24 cellular contexts compared by ENCODE assay signal in the genomic region with DNA sequence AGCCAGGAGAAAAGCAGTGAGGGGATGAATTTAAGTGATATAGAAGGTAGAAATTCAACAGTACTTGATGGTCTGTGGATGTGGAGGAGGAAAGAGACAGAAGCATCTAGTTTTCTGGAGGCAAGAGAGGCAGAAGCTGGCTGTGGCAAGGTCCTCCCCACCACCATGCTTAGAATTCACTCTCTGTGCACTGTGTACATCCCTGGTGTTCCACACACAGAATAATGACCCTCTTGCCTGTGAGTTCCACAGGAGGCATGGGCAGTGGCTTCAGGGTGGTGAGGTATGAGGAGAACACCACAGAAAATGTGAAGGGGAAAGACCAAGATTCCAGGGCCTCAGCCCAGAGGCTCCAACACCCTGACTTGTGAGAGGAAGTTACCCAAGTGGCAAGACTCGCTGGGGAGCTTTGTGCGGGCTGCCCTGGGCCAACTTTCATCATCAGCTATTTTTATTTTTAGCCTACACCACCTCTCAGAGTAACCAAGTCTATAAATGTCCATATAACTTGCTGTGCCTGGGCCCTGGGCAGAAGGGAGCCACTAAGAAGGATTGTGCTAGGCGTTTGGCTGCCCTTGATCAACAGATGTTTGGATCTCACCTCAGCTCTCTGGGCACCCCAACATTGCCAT. TPM values are rescaled to one million over a fixed set of nuclear protein-coding genes. Genes with fewer than 3 reads are reported as not detected.
A peak's percentile ranks its signal among the peaks of the same experiment; 100 is the strongest.
DNase-seq lines count a peak whose midpoint lies in the region; ATAC-seq and TF ChIP-seq lines count a peak whose summit lies in the region.
"Had no signal": no experiment of that assay in that cellular context is flagged by ENCODE, and none has a peak within 500 bp of the region (broad histone marks: within the 10 kb centered on the region; RNA-seq: fewer than 3 reads in every experiment).

No MANE protein-coding gene starts in this region.

- peak overlapping the region; percentile 43; the same call in 1 of the 2 replicates for H2AFZ ChIP-seq in MM.1S (ENCODE audit: low read length)

- no peaks in the 10 kb centered on the region for H4K20me1 ChIP-seq in MM.1S (ENCODE audit: insufficient read depth, low read length)

- no peak overlapping the region for H3K4me3 Mint-ChIP-seq in naive thymus-derived CD4-positive, alpha-beta T cell
- no peak overlapping the region for H3K4me3 Mint-ChIP-seq in endothelial cell (ENCODE audit: unreplicated experiment)
- H3K4me3 Mint-ChIP-seq: activated T-cell treated with anti-CD3 and anti-CD28 coated beads, Interleukin-2, amount 50 U/mL, for 4 hours; CD4-positive, alpha-beta memory T cell; H9; neural crest cell had no signal

- CTCF ChIA-PET in naive thymus-derived CD4-positive, alpha-beta T cell (lab: Charles Lee) = no interaction called here

- no peak overlapping the region for H3K27ac Mint-ChIP-seq in naive thymus-derived CD4-positive, alpha-beta T cell
- H3K27ac Mint-ChIP-seq in endothelial cell (ENCODE audit: unreplicated experiment) = no peak overlapping the region
- H3K27ac Mint-ChIP-seq: CD4-positive, alpha-beta memory T cell; H9 had no signal

- H3K79me2 ChIP-seq in MM.1S (ENCODE audit: low read length) = no peaks in the 10 kb centered on the region

- intact Hi-C loops in naive thymus-derived CD4-positive, alpha-beta T cell (cut with micrococcal nuclease) = no loop called here

- peaks cover 0 to 2% (median 0%) of the 10 kb centered on the region in 5 donors for H3K36me3 Mint-ChIP-seq in naive thymus-derived CD4-positive, alpha-beta T cell
- H3K36me3 Mint-ChIP-seq in endothelial cell (ENCODE audit: low read depth, unreplicated experiment) = no peaks in the 10 kb centered on the region
- H3K36me3 Mint-ChIP-seq: CD4-positive, alpha-beta memory T cell had no signal

- peaks cover 8% of the 10 kb centered on the region for H3K4me1 ChIP-seq in MM.1S (ENCODE audit: low read length)
- H3K4me1 ChIP-seq in naive thymus-derived CD4-positive, alpha-beta T cell (ENCODE audit: control insufficient read depth in 2 of 2, insufficient read depth in 2 of 2, low read length in 2 of 2) = no peaks in the 10 kb centered on the region
- H3K4me1 ChIP-seq: Peyer's patch, psoas muscle, tibial nerve had no signal

- H3K9me3 ChIP-seq in MM.1S (replicated peaks; ENCODE audit: insufficient read depth, low read length) = no peaks in the 10 kb centered on the region
- H3K9me3 ChIP-seq in naive thymus-derived CD4-positive, alpha-beta T cell (ENCODE audit: control insufficient read depth in 2 of 3, low read length in 3 of 3) = no peaks in the 10 kb centered on the region
- H3K9me3 ChIP-seq: Peyer's patch, psoas muscle, tibial nerve had no signal

- H3K4me3 ChIP-seq in MM.1S (ENCODE audit: low read length) = no peak overlapping the region
- H3K4me3 ChIP-seq in naive thymus-derived CD4-positive, alpha-beta T cell (ENCODE audit: low read length) = no peak overlapping the region
- H3K4me3 ChIP-seq: Peyer's patch, psoas muscle, tibial nerve had no signal

- no peaks in the 10 kb centered on the region for H3K27me3 Mint-ChIP-seq in naive thymus-derived CD4-positive, alpha-beta T cell
- H3K27me3 Mint-ChIP-seq in endothelial cell (ENCODE audit: unreplicated experiment) = no peaks in the 10 kb centered on the region
- H3K27me3 Mint-ChIP-seq: CD4-positive, alpha-beta memory T cell had no signal

- H3K9me3 Mint-ChIP-seq in naive thymus-derived CD4-positive, alpha-beta T cell = peaks cover 0 to 2% (median 0%) of the 10 kb centered on the region in 11 donors
- no peaks in the 10 kb centered on the region for H3K9me3 Mint-ChIP-seq in endothelial cell (ENCODE audit: unreplicated experiment)
- H3K9me3 Mint-ChIP-seq: activated T-cell treated with anti-CD3 and anti-CD28 coated beads, Interleukin-2, amount 50 U/mL, for 4 hours had no signal

- H3F3A ChIP-seq in MM.1S (ENCODE audit: insufficient read depth, low read length) = no peaks in the 10 kb centered on the region

- POLR2A ChIA-PET in naive thymus-derived CD4-positive, alpha-beta T cell (lab: Charles Lee) = no interaction called here

- H3K4me2 ChIP-seq in MM.1S (ENCODE audit: low read depth, low read length) = peak overlapping the region; percentile 42

- TF ChIP-seq CTCF in MM.1S (IDR thresholded peaks at IDR 0.05; ENCODE audit: low read length) (no peak), endothelial cell (IDR thresholded peaks at IDR 0.05; ENCODE audit: unreplicated experiment) (no peak)

- peak overlapping the region; percentile 55; the same call in 1 of the 2 replicates for H3K27ac ChIP-seq in MM.1S (ENCODE audit: low read length)
- H3K27ac ChIP-seq in naive thymus-derived CD4-positive, alpha-beta T cell (ENCODE audit: low read depth, low read length) = no peak overlapping the region
- H3K27ac ChIP-seq: Peyer's patch, psoas muscle, tibial nerve had no signal

- H3K9ac ChIP-seq in MM.1S (ENCODE audit: low read length) = peak overlapping the region; percentile 11; the same call in 1 of the 2 replicates

- no peaks in the 10 kb centered on the region for H3K36me3 ChIP-seq in MM.1S (replicated peaks; ENCODE audit: insufficient read depth, low read length)
- H3K36me3 ChIP-seq in naive thymus-derived CD4-positive, alpha-beta T cell (ENCODE audit: control insufficient read depth in 2 of 3, insufficient read depth in 3 of 3, low read length in 3 of 3) = no peaks in the 10 kb centered on the region
- H3K36me3 ChIP-seq: Peyer's patch, tibial nerve had no signal

- H3K9me2 ChIP-seq in MM.1S (replicated peaks; ENCODE audit: insufficient read depth, low read length) = no peaks in the 10 kb centered on the region

- ATAC-seq in GM18868 (IDR thresholded peaks at IDR 0.05; ENCODE audit: unreplicated experiment) (peak; percentile 83), HG02678 (IDR thresholded peaks at IDR 0.05; ENCODE audit: unreplicated experiment) (no peak), GM18498 (IDR thresholded peaks at IDR 0.05; ENCODE audit: unreplicated experiment) (no peak)
- peak; percentile 40 for ATAC-seq in naive thymus-derived CD4-positive, alpha-beta T cell
- ATAC-seq: activated T-cell treated with anti-CD3 and anti-CD28 coated beads, Interleukin-2, amount 50 U/mL, for 4 hours had no signal

- H3K27me3 ChIP-seq in MM.1S (replicated peaks; ENCODE audit: insufficient read depth, low read length) = no peaks in the 10 kb centered on the region
- H3K27me3 ChIP-seq in naive thymus-derived CD4-positive, alpha-beta T cell (ENCODE audit: control insufficient read depth in 2 of 2, insufficient read depth in 2 of 2, low read length in 2 of 2) = no peaks in the 10 kb centered on the region
- H3K27me3 ChIP-seq: Peyer's patch, tibial nerve had no signal

- peaks cover 0 to 10% (median 0%) of the 10 kb centered on the region in 7 donors for H3K4me1 Mint-ChIP-seq in naive thymus-derived CD4-positive, alpha-beta T cell
- H3K4me1 Mint-ChIP-seq in endothelial cell (ENCODE audit: unreplicated experiment) = no peaks in the 10 kb centered on the region
- H3K4me1 Mint-ChIP-seq: CD4-positive, alpha-beta memory T cell; H9; neural crest cell had no signal

- DNase-seq in MM.1S (peak; percentile 44), SIG-M5 (lab: John Stamatoyannopoulos, UW) (peak; percentile 15), endothelial cell (ENCODE audit: low spot score) (no peak)
- DNase-seq in naive thymus-derived CD4-positive, alpha-beta T cell = no peak
- DNase-seq: activated CD4-positive, alpha-beta T cell treated with anti-CD3 and anti-CD28 coated beads for 48 hours; activated naive CD4-positive, alpha-beta T cell treated with Interleukin-2 at 50 U/mL for 16 hours; activated T-cell treated with anti-CD3 and anti-CD28 coated beads, Interleukin-2, amount 50 U/mL, for 4 hours; amniotic stem cell; CD4-positive, alpha-beta memory T cell; H9; islet precursor cell; Karpas-422; NCI-H1105; NCI-H2081; NCI-H345; NCI-H82; Peyer's patch; psoas muscle; stimulated activated CD8-positive, alpha-beta memory T cell treated with anti-CD3 and anti-CD28 coated beads, Interleukin-4, amount 100 ng/mL, for 48 hours had no signal

RNA-seq across cellular contexts. Expression of gene INTS6L, which starts 7.8 kb away (rescaled TPM):
- total RNA-seq in naive thymus-derived CD4-positive, alpha-beta T cell = 10 to 100 TPM; 31.0 to 46.8 (median 32.4) TPM
- polyA plus RNA-seq in naive thymus-derived CD4-positive, alpha-beta T cell = 1 to 10 TPM; 5.9 to 9.2 TPM
- total RNA-seq in endothelial cell (ENCODE audit: unreplicated experiment) = 9.6 TPM

Comparison
In these comparisons a context has a peak if more than half of its experiments do, and no peak if none do; other contexts are left out.
1. ATAC-seq: peak in GM18868 (single experiment) and naive thymus-derived CD4-positive, alpha-beta T cell (single experiment); none in HG02678 (single experiment) and GM18498 (single experiment).
2. DNase-seq: peak in MM.1S (single experiment) and SIG-M5 (single experiment); none in naive thymus-derived CD4-positive, alpha-beta T cell (0 of 9) and endothelial cell (single experiment).